Comparison of ENCODE assay signal across 13 cellular contexts in the genomic region with DNA sequence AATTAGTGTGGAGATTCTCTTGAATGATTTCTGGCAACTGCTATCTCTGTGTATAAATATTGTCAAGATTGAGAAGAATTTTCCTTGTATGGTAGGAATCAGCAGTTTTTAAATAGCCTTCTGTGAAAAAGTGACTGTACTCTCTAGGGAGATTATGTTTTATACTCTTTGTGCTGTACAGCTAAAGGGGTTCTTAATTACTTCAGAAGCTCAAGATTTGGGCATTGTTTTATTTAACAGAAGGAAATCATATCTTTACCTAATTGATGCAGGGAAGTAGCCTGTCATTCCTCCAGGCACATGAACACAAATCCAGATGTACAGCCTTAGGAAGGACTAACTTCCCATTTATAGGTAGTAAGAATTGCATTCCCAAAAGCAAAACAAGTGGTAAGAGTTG. TPM values are rescaled to one million over a fixed set of nuclear protein-coding genes. Genes with fewer than 3 reads are reported as not detected.
DNase-seq lines count a peak whose midpoint lies in the region; ATAC-seq, FAIRE-seq and TF ChIP-seq lines count a peak whose summit lies in the region.
"Had no signal": no experiment of that assay in that cellular context is flagged by ENCODE, and none has a peak within 500 bp of the region (broad histone marks: within the 10 kb centered on the region; RNA-seq: fewer than 3 reads in every experiment).

No MANE protein-coding gene starts in this region.

- H3K4me2 ChIP-seq in keratinocyte (ENCODE audit: control insufficient read depth, extremely low read depth, insufficient read depth, low read depth, low read length) = no peak overlapping the region

- no peaks in the 10 kb centered on the region for H4K20me1 ChIP-seq in keratinocyte (ENCODE audit: control insufficient read depth, extremely low read depth, insufficient read depth, low read length)

- intact Hi-C loops in spleen (cut with DNase I; ENCODE audit: low total_unique reads) = no loop called here
- intact Hi-C loops in CD4-positive, alpha-beta T cell (cut with DNase I, micrococcal nuclease) = no loop called here

- in situ Hi-C loops in G401 (cut with HindIII; ENCODE audit: low sequenced_read_pairs) = no loop called here

- H3K27me3 Mint-ChIP-seq in activated naive CD4-positive, alpha-beta T cell treated with anti-CD3 and anti-CD28 coated beads, Interleukin-2, amount 10 ng/mL, durations not matched to agents 7 days and 5 days = peaks cover 11% of the 10 kb centered on the region
- H3K27me3 Mint-ChIP-seq in CD4-positive, alpha-beta T cell = no peaks in the 10 kb centered on the region

- CTCF ChIA-PET in activated naive CD4-positive, alpha-beta T cell treated with anti-CD3 and anti-CD28 coated beads, Interleukin-2, amount 10 ng/mL, durations not matched to agents 7 days and 5 days (lab: Charles Lee) = interaction anchor here (0.9 kb wide), 2 partner anchors 11 to 68 kb away, joined by 3 read pairs; no protein-coding TSS in a partner anchor
- CTCF ChIA-PET in CD4-positive, alpha-beta T cell (lab: Charles Lee) = no interaction called here

- no peak overlapping the region for H3K4me3 Mint-ChIP-seq in activated naive CD4-positive, alpha-beta T cell treated with anti-CD3 and anti-CD28 coated beads, Interleukin-2, amount 10 ng/mL, durations not matched to agents 7 days and 5 days
- no peak overlapping the region for H3K4me3 Mint-ChIP-seq in CD4-positive, alpha-beta T cell
- H3K4me3 Mint-ChIP-seq: naive thymus-derived CD8-positive, alpha-beta T cell had no signal

- H3K9me3 Mint-ChIP-seq in activated naive CD4-positive, alpha-beta T cell treated with anti-CD3 and anti-CD28 coated beads, Interleukin-2, amount 10 ng/mL, durations not matched to agents 7 days and 5 days = no peaks in the 10 kb centered on the region
- peaks cover 8% of the 10 kb centered on the region for H3K9me3 Mint-ChIP-seq in CD4-positive, alpha-beta T cell

- ATAC-seq in CD4-positive, alpha-beta T cell (ENCODE audit: poor library complexity) = no peak
- ATAC-seq: naive thymus-derived CD8-positive, alpha-beta T cell had no signal

- H3K36me3 Mint-ChIP-seq in activated naive CD4-positive, alpha-beta T cell treated with anti-CD3 and anti-CD28 coated beads, Interleukin-2, amount 10 ng/mL, durations not matched to agents 7 days and 5 days = no peaks in the 10 kb centered on the region
- H3K36me3 Mint-ChIP-seq in CD4-positive, alpha-beta T cell (ENCODE audit: low read depth) = no peaks in the 10 kb centered on the region

- DNase-seq in HFF-Myc (ENCODE audit: extremely low read depth, low read depth) (no peak), cardiac fibroblast (ENCODE audit: low read depth in 2 of 2) (no peak), keratinocyte (ENCODE audit: low read depth, low spot score) (no peak), spleen (no peak), NCI-H187 (lab: John Stamatoyannopoulos, UW) (no peak), G401 (ENCODE audit: low spot score) (no peak)
- DNase-seq in activated naive CD4-positive, alpha-beta T cell treated with anti-CD3 and anti-CD28 coated beads, Interleukin-2, amount 10 ng/mL, durations not matched to agents 7 days and 5 days = no peak
- no peak for DNase-seq in CD4-positive, alpha-beta T cell
- DNase-seq: GDM1; naive thymus-derived CD8-positive, alpha-beta T cell; NCI-H226 had no signal

- no peaks in the 10 kb centered on the region for H3K27me3 ChIP-seq in keratinocyte (ENCODE audit: control insufficient read depth, extremely low read depth, insufficient read depth, low read length)
- H3K27me3 ChIP-seq in spleen (replicated peaks in 1 of 7) = no peaks in the 10 kb centered on the region
- no peaks in the 10 kb centered on the region for H3K27me3 ChIP-seq in CD4-positive, alpha-beta T cell (ENCODE audit: control insufficient read depth, insufficient read depth, low read length)

- TF ChIP-seq POLR2A in spleen (IDR thresholded peaks at IDR 0.05) = no peak

- dilution Hi-C loops in keratinocyte (cut with MboI; ENCODE audit: extremely low pct_ligation_motif_present, low sequenced_read_pairs) = no loop called here

- H3K36me3 ChIP-seq in keratinocyte (ENCODE audit: control insufficient read depth in 2 of 2, extremely low read depth in 1 of 2, insufficient read depth in 2 of 2, low read length in 2 of 2) (peaks cover 0 to 2% of the 10 kb centered on the region in 2 experiments), spleen (peaks cover 0 to 7% (median 0%) of the 10 kb centered on the region in 6 donors)

- peak overlapping the region; percentile 33; the same call in 1 of the 2 replicates for H3K4me3 ChIP-seq in HFF-Myc (replicated peaks; ENCODE audit: low read depth, low read length)
- H3K4me3 ChIP-seq in cardiac fibroblast (replicated peaks in 1 of 2; ENCODE audit: low read depth in 2 of 2, low read length in 2 of 2) = peak overlapping the region; percentile 51 to 62
- peak overlapping the region in 1 of 3 experiments; percentile 33 for H3K4me3 ChIP-seq in keratinocyte (ENCODE audit: control insufficient read depth in 2 of 3, extremely low read depth in 1 of 3, insufficient read depth in 2 of 3, low read depth in 1 of 3, low read length in 3 of 3)
- H3K4me3 ChIP-seq in spleen = peak overlapping the region in 6 of 8 donors; percentile 16 to 59 (median 28)

- H3K27ac Mint-ChIP-seq in activated naive CD4-positive, alpha-beta T cell treated with anti-CD3 and anti-CD28 coated beads, Interleukin-2, amount 10 ng/mL, durations not matched to agents 7 days and 5 days = no peak overlapping the region
- H3K27ac Mint-ChIP-seq in CD4-positive, alpha-beta T cell = no peak overlapping the region
- H3K27ac Mint-ChIP-seq: naive thymus-derived CD8-positive, alpha-beta T cell had no signal

- peaks cover 19% of the 10 kb centered on the region for H3K4me1 ChIP-seq in keratinocyte (ENCODE audit: control insufficient read depth, extremely low read depth, insufficient read depth, low read length)
- H3K4me1 ChIP-seq in spleen = peaks cover 0 to 31% (median 12%) of the 10 kb centered on the region in 6 donors

- no peak overlapping the region for H3K9ac ChIP-seq in keratinocyte (ENCODE audit: control insufficient read depth, extremely low read depth, insufficient read depth, low read length)

- H2AFZ ChIP-seq in keratinocyte (ENCODE audit: control insufficient read depth, low read length) = no peak overlapping the region

- no peaks in the 10 kb centered on the region for H3K4me1 Mint-ChIP-seq in activated naive CD4-positive, alpha-beta T cell treated with anti-CD3 and anti-CD28 coated beads, Interleukin-2, amount 10 ng/mL, durations not matched to agents 7 days and 5 days
- no peaks in the 10 kb centered on the region for H3K4me1 Mint-ChIP-seq in CD4-positive, alpha-beta T cell (ENCODE audit: low read depth)
- H3K4me1 Mint-ChIP-seq: naive thymus-derived CD8-positive, alpha-beta T cell had no signal

- TF ChIP-seq CTCF in HFF-Myc (IDR thresholded peaks at IDR 0.05; ENCODE audit: low read depth, low read length, missing control alignments) (no peak), cardiac fibroblast (IDR thresholded peaks at IDR 0.05; ENCODE audit: low read depth, low read length) (no peak), keratinocyte (optimal IDR thresholded peaks at IDR 0.05 in 1 of 3, IDR thresholded peaks at IDR 0.05 in 1 of 3, conservative IDR thresholded peaks at IDR 0.05 in 1 of 3; ENCODE audit: extremely low read depth in 1 of 3, insufficient read depth in 2 of 3, low read length in 3 of 3) (no peak), spleen (IDR thresholded peaks at IDR 0.05 in 8 of 11, conservative IDR thresholded peaks at IDR 0.05 in 3 of 11) (no peak)
- TF ChIP-seq CTCF in CD4-positive, alpha-beta T cell (IDR thresholded peaks at IDR 0.05) = no peak

- H3K9me3 ChIP-seq in keratinocyte (ENCODE audit: control insufficient read depth, low read depth, low read length) (no peaks in the 10 kb centered on the region), spleen (peaks cover 0 to 13% (median 0%) of the 10 kb centered on the region in 8 donors)
- H3K9me3 ChIP-seq in CD4-positive, alpha-beta T cell (ENCODE audit: control insufficient read depth, low read length) = no peaks in the 10 kb centered on the region

- H3K27ac ChIP-seq in keratinocyte (ENCODE audit: control insufficient read depth, insufficient read depth, low read length) = peak overlapping the region; percentile 44
- H3K27ac ChIP-seq in spleen = peak overlapping the region; percentile 70 to 87 (median 84)
- H3K27ac ChIP-seq in CD4-positive, alpha-beta T cell (ENCODE audit: low read depth, low read length) = no peak overlapping the region

- no peaks in the 10 kb centered on the region for H3K9me1 ChIP-seq in keratinocyte (ENCODE audit: control insufficient read depth, extremely low read depth, insufficient read depth, low read length)

- no peak for FAIRE-seq in keratinocyte (lab: Jason Lieb, UNC)
- FAIRE-seq: endometrium had no signal

- H3K79me2 ChIP-seq in keratinocyte (ENCODE audit: control insufficient read depth, insufficient read depth, low read length) = no peaks in the 10 kb centered on the region

- POLR2A ChIA-PET in CD4-positive, alpha-beta T cell (lab: Charles Lee) = interaction anchor here (1.0 kb wide), 1 partner anchor 9 kb away, joined by 4 read pairs; no protein-coding TSS in a partner anchor

RNA-seq across cellular contexts. Expression of gene CALHM5, which starts 1.3 kb away (rescaled TPM):
- polyA plus RNA-seq in keratinocyte (0.80 to 2.9 TPM (median 0.94 TPM) in 3 replicates), spleen (under 1 TPM; 0.24 to 0.67 (median 0.35) TPM)
- 0.21 TPM for polyA plus RNA-seq in keratinocyte (2011; ENCODE audit: low read depth)
- 0.57 and 1.1 TPM in 2 replicates for polyA plus RNA-seq in keratinocyte (2011; cell fraction: cytosol; rRNA removed)
- polyA plus RNA-seq in keratinocyte (2011; cell fraction: nucleus; rRNA removed) = 5.3 and 6.0 TPM in 2 replicates
- polyA plus RNA-seq in keratinocyte (2012; ENCODE audit: low replicate concordance) = 0.38 and 0.87 TPM in 2 replicates
- polyA minus RNA-seq in keratinocyte = 0.43 to 4.1 TPM (median 0.93 TPM) in 3 replicates
- polyA minus RNA-seq in keratinocyte (2011; cell fraction: cytosol; rRNA and poly(A)+ RNA removed) = 0.77 TPM
- 5.7 and 9.2 TPM in 2 replicates for polyA minus RNA-seq in keratinocyte (2011; cell fraction: nucleus; rRNA and poly(A)+ RNA removed)
- 1 to 10 TPM; 1.3 to 2.6 (median 2.3) TPM for total RNA-seq in spleen
- not detected for total RNA-seq in CD4-positive, alpha-beta T cell
- total RNA-seq in G401 (2014; rRNA removed; shearing (Covaris generic)) = under 0.01 TPM in 2 replicates
- total RNA-seq: naive thymus-derived CD8-positive, alpha-beta T cell had no signal
- polyA plus RNA-seq: naive thymus-derived CD8-positive, alpha-beta T cell had no signal

RNA-seq across cellular contexts. Expression of gene TRAPPC3L, which starts 32.8 kb away (rescaled TPM):
- polyA plus RNA-seq in keratinocyte (0.19 to 0.31 TPM (median 0.28 TPM) in 3 replicates), spleen (1 to 10 TPM in 1 of 3 donors, under 1 TPM in 2; 0.33 to 3.0 (median 0.71) TPM)
- polyA plus RNA-seq in keratinocyte (2011; ENCODE audit: low read depth) = not detected
- polyA plus RNA-seq in keratinocyte (2011; cell fraction: cytosol; rRNA removed) = 0.47 and 0.58 TPM in 2 replicates
- 0.20 and 0.61 TPM in 2 replicates for polyA plus RNA-seq in keratinocyte (2011; cell fraction: nucleus; rRNA removed)
- polyA plus RNA-seq in keratinocyte (2012; ENCODE audit: low replicate concordance) = 0.46 TPM in 1 of 2 replicates, not detected in the other
- polyA minus RNA-seq in keratinocyte = 0.35 TPM in 1 of 3 replicates, not detected in the others
- polyA minus RNA-seq in keratinocyte (2011; cell fraction: cytosol; rRNA and poly(A)+ RNA removed) = not detected
- polyA minus RNA-seq in keratinocyte (2011; cell fraction: nucleus; rRNA and poly(A)+ RNA removed) = not detected in 2 replicates
- total RNA-seq in spleen = 1 to 10 TPM; 1.3 to 6.3 (median 3.3) TPM
- not detected for total RNA-seq in CD4-positive, alpha-beta T cell
- not detected in 2 replicates for total RNA-seq in G401 (2014; rRNA removed; shearing (Covaris generic))
- total RNA-seq: naive thymus-derived CD8-positive, alpha-beta T cell; RPMI7951 had no signal
- polyA plus RNA-seq: naive thymus-derived CD8-positive, alpha-beta T cell had no signal

RNA-seq across cellular contexts. Expression of gene CALHM4, which starts 40.8 kb away (rescaled TPM):
- polyA plus RNA-seq in keratinocyte (0.33 to 0.57 TPM (median 0.41 TPM) in 3 replicates), spleen (not detected)
- polyA plus RNA-seq in keratinocyte (2011; ENCODE audit: low read depth) = not detected
- polyA plus RNA-seq in keratinocyte (2011; cell fraction: cytosol; rRNA removed) = 0.60 and 0.69 TPM in 2 replicates
- 0.64 and 1.1 TPM in 2 replicates for polyA plus RNA-seq in keratinocyte (2011; cell fraction: nucleus; rRNA removed)
- polyA plus RNA-seq in keratinocyte (2012; ENCODE audit: low replicate concordance) = 0.31 TPM in 1 of 2 replicates, not detected in the other
- 0.32 to 0.82 TPM in 2 of 3 replicates, not detected in the other for polyA minus RNA-seq in keratinocyte
- not detected for polyA minus RNA-seq in keratinocyte (2011; cell fraction: cytosol; rRNA and poly(A)+ RNA removed)
- polyA minus RNA-seq in keratinocyte (2011; cell fraction: nucleus; rRNA and poly(A)+ RNA removed) = 0.47 and 0.53 TPM in 2 replicates
- not detected for total RNA-seq in spleen
- not detected for total RNA-seq in CD4-positive, alpha-beta T cell
- not detected in 2 replicates for total RNA-seq in G401 (2014; rRNA removed; shearing (Covaris generic))
- total RNA-seq: naive thymus-derived CD8-positive, alpha-beta T cell; RPMI7951 had no signal
- polyA plus RNA-seq: naive thymus-derived CD8-positive, alpha-beta T cell had no signal

RNA-seq across cellular contexts. Expression of gene CALHM6, which starts 51.5 kb away (rescaled TPM):
- polyA plus RNA-seq in keratinocyte (0.47 to 0.59 TPM (median 0.51 TPM) in 3 replicates), spleen (100 to 1,000 TPM; 157 to 209 (median 171) TPM)
- polyA plus RNA-seq in keratinocyte (2011; ENCODE audit: low read depth) = 2.9 TPM
- 0.82 and 1.7 TPM in 2 replicates for polyA plus RNA-seq in keratinocyte (2011; cell fraction: cytosol; rRNA removed)
- polyA plus RNA-seq in keratinocyte (2011; cell fraction: nucleus; rRNA removed) = 0.42 and 0.47 TPM in 2 replicates
- polyA plus RNA-seq in keratinocyte (2012; ENCODE audit: low replicate concordance) = 0.81 and 1.1 TPM in 2 replicates
- not detected in 3 replicates for polyA minus RNA-seq in keratinocyte
- polyA minus RNA-seq in keratinocyte (2011; cell fraction: cytosol; rRNA and poly(A)+ RNA removed) = not detected
- polyA minus RNA-seq in keratinocyte (2011; cell fraction: nucleus; rRNA and poly(A)+ RNA removed) = 0.53 and 0.62 TPM in 2 replicates
- 100 to 1,000 TPM in 6 of 7 donors, 10 to 100 TPM in 1; 84.2 to 212 (median 168) TPM for total RNA-seq in spleen
- total RNA-seq in CD4-positive, alpha-beta T cell = 1 to 10 TPM; 3.0 to 3.1 TPM
- 0.74 TPM in 1 of 2 replicates, not detected in the other for total RNA-seq in G401 (2014; rRNA removed; shearing (Covaris generic))

RNA-seq across cellular contexts. Expression of gene RWDD1, which starts 58.6 kb away (rescaled TPM):
- polyA plus RNA-seq in keratinocyte = 35.9 to 61.7 TPM (median 41.7 TPM) in 3 replicates
- polyA plus RNA-seq in keratinocyte (2011; ENCODE audit: low read depth) = 152 TPM
- polyA plus RNA-seq in keratinocyte (2011; cell fraction: cytosol; rRNA removed) = 42.8 and 65.6 TPM in 2 replicates
- 7.3 and 12.5 TPM in 2 replicates for polyA plus RNA-seq in keratinocyte (2011; cell fraction: nucleus; rRNA removed)
- 39.9 and 50.4 TPM in 2 replicates for polyA plus RNA-seq in keratinocyte (2012; ENCODE audit: low replicate concordance)
- 10.5 to 18.3 TPM (median 15.6 TPM) in 3 replicates for polyA minus RNA-seq in keratinocyte
- polyA minus RNA-seq in keratinocyte (2011; cell fraction: cytosol; rRNA and poly(A)+ RNA removed) = 19.4 TPM
- 1.9 and 4.0 TPM in 2 replicates for polyA minus RNA-seq in keratinocyte (2011; cell fraction: nucleus; rRNA and poly(A)+ RNA removed)
- total RNA-seq in spleen = 10 to 100 TPM; 25.8 to 50.0 (median 30.8) TPM
- polyA plus RNA-seq in spleen = 10 to 100 TPM; 45.2 to 57.5 (median 50.5) TPM
- total RNA-seq in CD4-positive, alpha-beta T cell = 10 to 100 TPM; 60.3 to 60.5 TPM
- 36.6 and 50.3 TPM in 2 replicates for total RNA-seq in G401 (2014; rRNA removed; shearing (Covaris generic))
